8 cellular contexts compared by ENCODE assay signal in genomic region chr3:65170357-65171090, GRCh38.
A peak's percentile ranks its signal among the peaks of the same experiment; 100 is the strongest.
DNase-seq lines count a peak whose midpoint lies in the region; ATAC-seq and TF ChIP-seq lines count a peak whose summit lies in the region.

No MANE protein-coding gene starts in this region.

- WGBS in gastroesophageal sphincter (ENCODE audit: low coverage in 1 of 2), 2 donors: 3 to 14% methylated on average over 3 to 7 of the region's 12 CpGs
- no CpG with 5 or more reads among the region's 12 CpGs for WGBS in trophoblast cell (ENCODE audit: extremely low coverage, insufficient coverage, insufficient read length)

- H2BK5ac ChIP-seq in trophoblast cell (ENCODE audit: low read depth, low read length, poor library complexity): no peak overlapping the region

- H3K4me1 ChIP-seq in gastroesophageal sphincter (peaks cover 0 to 25% (median 8%) of the 10 kb centered on the region in 3 donors), trophoblast cell (ENCODE audit: control insufficient read depth in 1 of 2, insufficient read depth in 2 of 2, low read length in 2 of 2) (no peaks in the 10 kb centered on the region)

- H3K36me3 ChIP-seq in gastroesophageal sphincter (no peaks in the 10 kb centered on the region), trophoblast cell (ENCODE audit: control insufficient read depth in 1 of 2, insufficient read depth in 2 of 2, low read length in 2 of 2) (no peaks in the 10 kb centered on the region)

- H4K8ac ChIP-seq in trophoblast cell (ENCODE audit: low read depth, low read length): no peak overlapping the region

- no peak overlapping the region for H4K12ac ChIP-seq in trophoblast cell (ENCODE audit: low read depth, low read length)

- ATAC-seq in gastroesophageal sphincter: peak; percentile 93
- ATAC-seq in GM18873 (IDR thresholded peaks at IDR 0.05; ENCODE audit: low FRiP score, unreplicated experiment): no peak
- no peak for ATAC-seq in GM18861 (IDR thresholded peaks at IDR 0.05; ENCODE audit: unreplicated experiment)
- ATAC-seq in HG03354 (IDR thresholded peaks at IDR 0.05; ENCODE audit: poor library complexity, severe bottlenecking, unreplicated experiment): no peak
- no peak for ATAC-seq in HG03108 (IDR thresholded peaks at IDR 0.05; ENCODE audit: unreplicated experiment)

- no peak overlapping the region for H3K4ac ChIP-seq in trophoblast cell (ENCODE audit: low read depth, low read length)

- H2AK5ac ChIP-seq in trophoblast cell (ENCODE audit: low read length): no peak overlapping the region

- DNase-seq in ELF-1 (ENCODE audit: low read depth, low spot score) (peak; percentile 18), RPMI7951 (ENCODE audit: low read depth) (peak; percentile 74), trophoblast cell (peak; percentile 21 to 22)

- H2AFZ ChIP-seq in trophoblast cell (ENCODE audit: insufficient read depth, low read length, poor library complexity): no peak overlapping the region

- no peak overlapping the region for H2BK120ac ChIP-seq in trophoblast cell (ENCODE audit: insufficient read depth, low read length, poor library complexity)

- H3K14ac ChIP-seq in trophoblast cell (ENCODE audit: low read length): no peak overlapping the region

- no peaks in the 10 kb centered on the region for H3K79me2 ChIP-seq in trophoblast cell (ENCODE audit: control insufficient read depth, insufficient read depth, low read length, poor library complexity)

- no peaks in the 10 kb centered on the region for H3K27me3 ChIP-seq in gastroesophageal sphincter
- no peaks in the 10 kb centered on the region for H3K27me3 ChIP-seq in trophoblast cell (ENCODE audit: insufficient read depth, low read length)

- no peak for TF ChIP-seq POLR2A in gastroesophageal sphincter (IDR thresholded peaks at IDR 0.05)

- TF ChIP-seq CTCF in gastroesophageal sphincter (IDR thresholded peaks at IDR 0.05): peak; percentile 21 to 59 (median 40)

- no peak overlapping the region for H3K4me2 ChIP-seq in trophoblast cell (ENCODE audit: low read length)

- TF ChIP-seq EP300 in gastroesophageal sphincter (IDR thresholded peaks at IDR 0.05): peak; percentile 100

- H3K27ac ChIP-seq in gastroesophageal sphincter (peak overlapping the region; percentile 68 to 85 (median 82)), trophoblast cell (ENCODE audit: low read depth, low read length) (no peak overlapping the region)

- H3K9me3 ChIP-seq in gastroesophageal sphincter: no peaks in the 10 kb centered on the region
- no peaks in the 10 kb centered on the region for H3K9me3 ChIP-seq in trophoblast cell (ENCODE audit: insufficient read depth, low read depth, low read length)

- no peaks in the 10 kb centered on the region for H3K79me1 ChIP-seq in trophoblast cell (ENCODE audit: low read length)

- no peak overlapping the region for H4K91ac ChIP-seq in trophoblast cell (ENCODE audit: low read depth, low read length)

- no peak overlapping the region for H3K9ac ChIP-seq in trophoblast cell (ENCODE audit: low read length)

- H2BK12ac ChIP-seq in trophoblast cell (ENCODE audit: low read length): no peak overlapping the region

- H3K23ac ChIP-seq in trophoblast cell (ENCODE audit: low read length): no peak overlapping the region

- H3K18ac ChIP-seq in trophoblast cell (ENCODE audit: low read length): no peak overlapping the region

- H3K4me3 ChIP-seq in gastroesophageal sphincter: no peak overlapping the region
- no peak overlapping the region for H3K4me3 ChIP-seq in trophoblast cell (ENCODE audit: low read depth, low read length)

Comparison
In these comparisons a context has a peak if more than half of its experiments do, and no peak if none do; other contexts are left out.
1. DNase-seq: peak in every context shown above with its lines; median percentile 74 in RPMI7951; 22 in trophoblast cell; 18 in ELF-1.